ENCODE assay signal across 8 cellular contexts in the genomic region with DNA sequence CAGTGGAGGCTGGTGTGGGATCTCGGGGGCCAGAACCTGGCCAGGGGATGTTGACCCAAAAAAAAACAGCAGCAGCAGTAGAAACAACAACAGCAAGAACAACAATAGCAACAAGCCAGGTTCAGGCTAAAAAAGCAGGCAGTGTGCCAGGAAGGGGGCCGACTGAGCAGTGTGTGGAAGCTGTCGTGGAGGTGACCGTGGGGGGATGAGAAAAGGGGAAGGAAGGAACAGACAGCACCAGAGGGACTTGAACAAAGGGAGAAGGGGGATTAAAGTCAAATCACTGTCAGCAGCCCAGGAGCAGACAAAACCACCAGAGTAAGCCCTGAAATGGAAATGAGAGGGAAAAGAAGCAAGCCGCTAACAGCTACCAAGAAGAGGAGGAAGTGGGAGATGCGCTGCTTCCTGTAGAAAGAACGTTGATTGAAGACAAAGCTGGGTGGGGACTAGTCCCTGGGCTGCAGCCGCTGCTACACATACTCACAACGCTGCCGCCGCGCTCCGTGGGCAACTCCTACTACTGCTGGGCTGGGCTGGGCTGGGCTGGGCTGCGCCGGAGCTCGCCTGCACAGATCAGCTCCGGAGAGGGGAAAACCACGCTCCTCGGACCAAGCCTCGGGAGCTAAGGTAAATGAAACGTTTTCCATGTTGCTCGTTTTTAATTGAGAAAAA. TPM values are rescaled to one million over a fixed set of nuclear protein-coding genes. Genes with fewer than 3 reads are reported as not detected.
A peak's percentile ranks its signal among the peaks of the same experiment; 100 is the strongest.
DNase-seq lines count a peak whose midpoint lies in the region; ATAC-seq and TF ChIP-seq lines count a peak whose summit lies in the region.

GNG2 (plus strand) TSS at position 449 of the 672 bp plus-strand sequence. CDS start 90,067 bp downstream, outside the sequence.

- TF ChIP-seq CTCF in CD4-positive, alpha-beta T cell (IDR thresholded peaks at IDR 0.05): no peak
- TF ChIP-seq CTCF in HL-60 (IDR thresholded peaks at IDR 0.05; ENCODE audit: insufficient read depth, low read length) (no peak), OCI-LY1 (IDR thresholded peaks at IDR 0.05; ENCODE audit: low read length) (no peak), epithelial cell of proximal tubule (conservative IDR thresholded peaks at IDR 0.05; ENCODE audit: low read depth, low read length) (no peak)

- H3K36me3 Mint-ChIP-seq in CD4-positive, alpha-beta T cell (ENCODE audit: low read depth): peaks cover 29% of the 10 kb centered on the region

- H3K4me2 ChIP-seq in OCI-LY1 (ENCODE audit: low read length): peak within 1 kb of the TSS; percentile 73

- H3K36me3 ChIP-seq in OCI-LY1 (ENCODE audit: insufficient read depth, low read length): no peaks in the 10 kb centered on the region

- H3K4me1 Mint-ChIP-seq in CD4-positive, alpha-beta T cell (ENCODE audit: low read depth): peaks cover 69% of the 10 kb centered on the region

- H3K9me2 ChIP-seq in OCI-LY1 (ENCODE audit: low read depth, low read length): no peaks in the 10 kb centered on the region

- H3F3A ChIP-seq in OCI-LY1 (ENCODE audit: insufficient read depth, low read length): no peaks in the 10 kb centered on the region

- intact Hi-C loops in CD4-positive, alpha-beta T cell (cut with DNase I, micrococcal nuclease): loop anchor here (1.0 to 5.0 kb wide), 7 partner anchors 13 to 129 kb away; partner anchors contain the start of gene RTRAF (in 1 of the 2)

- H3K9ac ChIP-seq in OCI-LY1 (ENCODE audit: low read length): peak within 1 kb of the TSS; percentile 64

- H3K4me1 ChIP-seq in OCI-LY1 (ENCODE audit: insufficient read depth, low read length, severe bottlenecking): peaks cover 28% of the 10 kb centered on the region

- no peaks in the 10 kb centered on the region for H3K9me3 Mint-ChIP-seq in CD4-positive, alpha-beta T cell

- peak within 1 kb of the TSS; percentile 96 for H3K27ac Mint-ChIP-seq in CD4-positive, alpha-beta T cell

- H3K9me3 ChIP-seq in CD4-positive, alpha-beta T cell (ENCODE audit: control insufficient read depth, low read length): no peaks in the 10 kb centered on the region
- peaks cover 2% of the 10 kb centered on the region; the same call in 1 of the 2 replicates for H3K9me3 ChIP-seq in OCI-LY1 (ENCODE audit: low read length)

- H3K4me3 ChIP-seq in HL-60 (replicated peaks; ENCODE audit: insufficient read depth, low read length) (peak within 1 kb of the TSS; percentile 43), OCI-LY1 (ENCODE audit: low read depth, low read length, poor library complexity, severe bottlenecking) (peak within 1 kb of the TSS; percentile 62), epithelial cell of proximal tubule (ENCODE audit: low read depth, low read length) (peak within 1 kb of the TSS; percentile 54)

- H3K4me3 Mint-ChIP-seq in CD4-positive, alpha-beta T cell: peak within 1 kb of the TSS; percentile 93

- peak within 1 kb of the TSS; percentile 84 for H2AFZ ChIP-seq in OCI-LY1 (ENCODE audit: low read length)

- POLR2A ChIA-PET in CD4-positive, alpha-beta T cell (lab: Charles Lee): interaction anchor here (0.5 to 7.0 kb wide), 27 partner anchors 9 to 1293 kb away, joined by 3 to 156 read pairs (median 5); partner anchors contain the start of genes DDHD1 and FRMD6

- peak; percentile 68 to 81 (median 76) for DNase-seq in CD4-positive, alpha-beta T cell
- DNase-seq in HL-60 (ENCODE audit: low read depth in 1 of 2, low spot score in 1 of 2) (peak; percentile 62 to 86), activated T-cell treated with anti-CD3 and anti-CD28 coated beads for 24 hours (ENCODE audit: low read depth) (peak; percentile 70), epithelial cell of proximal tubule (ENCODE audit: low read depth) (no peak), mucosa of gallbladder (ENCODE audit: low spot score) (peak; percentile 76)
- DNase-seq in stimulated activated CD8-positive, alpha-beta memory T cell treated with anti-CD3 and anti-CD28 coated beads, Interleukin-4, amount 100 ng/mL, for 24 hours (ENCODE audit: low read depth): peak; percentile 64

- ATAC-seq in CD4-positive, alpha-beta T cell (ENCODE audit: poor library complexity): peak; percentile 97
- ATAC-seq in GM19468 (IDR thresholded peaks at IDR 0.05; ENCODE audit: extremely low read depth, unreplicated experiment): peak; percentile 64

- H3K27me3 Mint-ChIP-seq in CD4-positive, alpha-beta T cell: no peaks in the 10 kb centered on the region

- CTCF ChIA-PET in CD4-positive, alpha-beta T cell (lab: Charles Lee): interaction anchor here (0.8 to 4.2 kb wide), 9 partner anchors 9 to 118 kb away, joined by 3 to 33 read pairs (median 4); no protein-coding TSS in a partner anchor

- no peaks in the 10 kb centered on the region for H4K20me1 ChIP-seq in OCI-LY1 (ENCODE audit: insufficient read depth, low read length)

- H3K27ac ChIP-seq in CD4-positive, alpha-beta T cell (ENCODE audit: low read depth, low read length): peak within 1 kb of the TSS; percentile 80
- H3K27ac ChIP-seq in HL-60 (replicated peaks) (peak within 1 kb of the TSS; percentile 51), OCI-LY1 (ENCODE audit: low read depth, low read length, poor library complexity, severe bottlenecking) (no peak within 1 kb of the TSS)

- H3K27me3 ChIP-seq in CD4-positive, alpha-beta T cell (ENCODE audit: control insufficient read depth, insufficient read depth, low read length): no peaks in the 10 kb centered on the region
- H3K27me3 ChIP-seq in HL-60 (ENCODE audit: insufficient read depth, poor library complexity, severe bottlenecking) (no peaks in the 10 kb centered on the region), OCI-LY1 (ENCODE audit: insufficient read depth, low read length) (peaks cover 5% of the 10 kb centered on the region; the same call in 1 of the 2 replicates)

- no peaks in the 10 kb centered on the region for H3K79me2 ChIP-seq in OCI-LY1 (ENCODE audit: insufficient read depth, low read length)

RNA-seq across cellular contexts. Expression of gene GNG2, which starts in this region (rescaled TPM):
- total RNA-seq in CD4-positive, alpha-beta T cell: 100 to 1,000 TPM; 138 to 139 TPM
- total RNA-seq in epithelial cell of proximal tubule: 1.8 and 2.5 TPM in 2 replicates
- 14.2 TPM for total RNA-seq in mucosa of gallbladder
